Comparison of ENCODE assay signal across 8 cellular contexts in the genomic region with DNA sequence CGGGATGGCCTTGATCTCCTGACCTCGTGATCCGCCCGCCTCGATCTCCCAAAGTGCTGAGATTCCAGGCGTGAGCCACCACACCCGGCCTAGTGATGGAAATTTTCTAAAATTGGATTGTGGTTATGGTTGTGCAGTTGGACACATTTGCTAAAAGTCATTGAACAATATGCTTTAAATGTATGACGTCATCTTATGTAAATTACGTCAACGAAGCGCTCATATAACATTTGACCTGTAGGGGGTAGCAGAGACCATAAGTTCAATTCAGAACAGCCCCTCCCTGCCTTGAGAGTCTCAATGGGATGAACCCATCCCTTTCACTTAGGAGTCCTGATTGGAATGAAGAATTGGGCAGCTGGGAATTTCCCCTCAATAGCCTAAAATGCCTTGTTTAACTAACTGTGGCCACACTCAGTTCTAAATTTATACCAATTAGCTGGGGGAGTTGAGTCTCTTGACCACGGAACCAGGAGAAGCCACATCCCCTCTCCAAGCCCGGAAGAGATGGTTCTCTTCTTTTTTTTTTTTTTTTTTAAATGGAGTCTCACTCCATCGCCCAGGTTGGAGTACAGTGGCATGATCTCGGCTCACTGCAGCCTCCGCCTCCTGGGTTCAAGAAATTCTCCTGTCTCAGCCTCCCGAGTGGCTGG. TPM values are rescaled to one million over a fixed set of nuclear protein-coding genes. Genes with fewer than 3 reads are reported as not detected.
DNase-seq lines count a peak whose midpoint lies in the region; ATAC-seq and TF ChIP-seq lines count a peak whose summit lies in the region.

No MANE protein-coding gene starts in this region.

- H3K9ac ChIP-seq in Loucy (ENCODE audit: low read depth, low read length, poor library complexity, severe bottlenecking) (no peak overlapping the region), adipocyte (ENCODE audit: low read length) (no peak overlapping the region)

- H3K27me3 ChIP-seq in Loucy (ENCODE audit: insufficient read depth, low read length, poor library complexity, severe bottlenecking) = no peaks in the 10 kb centered on the region
- H3K27me3 ChIP-seq in adipocyte (replicated peaks; ENCODE audit: control insufficient read depth, insufficient read depth, low read length) = no peaks in the 10 kb centered on the region
- no peaks in the 10 kb centered on the region for H3K27me3 ChIP-seq in cardiac muscle cell

- TF ChIP-seq CTCF in Loucy (conservative IDR thresholded peaks at IDR 0.05; ENCODE audit: low read length) (peak; percentile 82), cardiac muscle cell (IDR thresholded peaks at IDR 0.05; ENCODE audit: low read depth, low read length) (peak; percentile 61)

- ATAC-seq in GM19324 (IDR thresholded peaks at IDR 0.05; ENCODE audit: low FRiP score, unreplicated experiment) (no peak), GM19351 (IDR thresholded peaks at IDR 0.05; ENCODE audit: unreplicated experiment) (no peak)

- no peak overlapping the region for H2AFZ ChIP-seq in Loucy (ENCODE audit: low read length)

- H3K79me2 ChIP-seq in Loucy (ENCODE audit: insufficient read depth, low read length) = no peaks in the 10 kb centered on the region

- H3K9me3 ChIP-seq in Loucy (ENCODE audit: insufficient read depth, low read depth, low read length) (no peaks in the 10 kb centered on the region), adipocyte (ENCODE audit: control insufficient read depth, low read length) (no peaks in the 10 kb centered on the region), cardiac muscle cell (ENCODE audit: low read depth) (no peaks in the 10 kb centered on the region)

- H4K20me1 ChIP-seq in Loucy (ENCODE audit: insufficient read depth, low read length, poor library complexity, severe bottlenecking) = no peaks in the 10 kb centered on the region

- no peaks in the 10 kb centered on the region for H3F3A ChIP-seq in Loucy (ENCODE audit: low read depth)

- DNase-seq in EL = peak; percentile 80
- DNase-seq in RKO (ENCODE audit: low spot score) = peak; percentile 79
- DNase-seq in adipocyte (ENCODE audit: low read depth) = peak; percentile 90
- DNase-seq in cardiac muscle cell (ENCODE audit: low read depth in 1 of 2, low spot score in 1 of 2) = peak; percentile 85 to 89
- peak; percentile 72 for DNase-seq in putamen (ENCODE audit: low spot score)

- no peaks in the 10 kb centered on the region for H3K9me2 ChIP-seq in Loucy (replicated peaks; ENCODE audit: low read depth, low read length)

- H3K4me1 ChIP-seq in Loucy (ENCODE audit: insufficient read depth, low read length, poor library complexity, severe bottlenecking) (no peaks in the 10 kb centered on the region), adipocyte (ENCODE audit: control insufficient read depth, insufficient read depth, low read length) (no peaks in the 10 kb centered on the region), cardiac muscle cell (ENCODE audit: low read depth) (no peaks in the 10 kb centered on the region)

- no peak overlapping the region for H3K27ac ChIP-seq in cardiac muscle cell

- H3K4me2 ChIP-seq in Loucy (ENCODE audit: low read depth, low read length, poor library complexity, severe bottlenecking) = no peak overlapping the region

- no peaks in the 10 kb centered on the region for H3K36me3 ChIP-seq in Loucy (ENCODE audit: insufficient read depth, low read length)
- no peaks in the 10 kb centered on the region for H3K36me3 ChIP-seq in adipocyte (ENCODE audit: control insufficient read depth, insufficient read depth, low read length, severe bottlenecking)
- no peaks in the 10 kb centered on the region for H3K36me3 ChIP-seq in cardiac muscle cell

- H3K4me3 ChIP-seq in Loucy (ENCODE audit: low read length, poor library complexity, severe bottlenecking) = no peak overlapping the region
- H3K4me3 ChIP-seq in adipocyte (ENCODE audit: low read length) = no peak overlapping the region
- H3K4me3 ChIP-seq in cardiac muscle cell = no peak overlapping the region

RNA-seq across cellular contexts. Expression of a gene that starts 15.2 kb away (rescaled TPM):
- 30.3 and 35.4 TPM in 2 replicates for total RNA-seq in cardiac muscle cell
- 42.8 and 45.8 TPM in 2 replicates for polyA plus RNA-seq in cardiac muscle cell

RNA-seq across cellular contexts. Expression of a gene that starts 17.4 kb away (rescaled TPM):
- 4.4 and 4.7 TPM in 2 replicates for total RNA-seq in cardiac muscle cell
- 2.6 and 7.7 TPM in 2 replicates for polyA plus RNA-seq in cardiac muscle cell
